ENCODE assay signal across 8 cellular contexts in genomic region chrX:23668335-23668734, GRCh38. TPM values are rescaled to one million over a fixed set of nuclear protein-coding genes. Genes with fewer than 3 reads are reported as not detected.
DNase-seq lines count a peak whose midpoint lies in the region; TF ChIP-seq lines count a peak whose summit lies in the region.

No MANE protein-coding gene starts in this region.

- no peak for TF ChIP-seq POLR2A in tibial nerve (IDR thresholded peaks at IDR 0.05)

- H3K27ac ChIP-seq in HEK293 (ENCODE audit: extremely low read depth, low read depth, low read length) (no peak overlapping the region), VCaP (peak overlapping the region; percentile 77), tibial nerve (peak overlapping the region in 2 of 4 donors; percentile 82 to 89)

- DNase-seq in ELR (ENCODE audit: low read depth) (peak; percentile 20), tibial nerve (ENCODE audit: low spot score in 2 of 2) (no peak), islet precursor cell (no peak), HK-2 (ENCODE audit: unreplicated experiment) (no peak), Ammon's horn (ENCODE audit: low spot score) (no peak)

- H3K4me3 ChIP-seq in HEK293 (ENCODE audit: low read depth, low read length) = peak overlapping the region; percentile 73
- peak overlapping the region; percentile 82 for H3K4me3 ChIP-seq in iPS-18c (ENCODE audit: insufficient read depth, low read depth, low read length)
- peak overlapping the region; percentile 59 to 76 (median 66) for H3K4me3 ChIP-seq in tibial nerve

- no peak for TF ChIP-seq EP300 in tibial nerve (IDR thresholded peaks at IDR 0.05)

- H3K9me3 ChIP-seq in HEK293 (ENCODE audit: control insufficient read depth, insufficient read depth, low read depth, low read length) (no peaks in the 10 kb centered on the region), iPS-18c (ENCODE audit: control insufficient read depth, insufficient read depth, low read length) (no peaks in the 10 kb centered on the region), tibial nerve (no peaks in the 10 kb centered on the region)

- POLR2A ChIA-PET in HEK293 (lab: Yijun Ruan, JAX) = interaction anchor here (1.6 kb wide), 1 partner anchor 115 kb away, joined by 8 read pairs; the partner anchor contains the start of gene SAT1

- H3K36me3 ChIP-seq in HEK293 (ENCODE audit: control insufficient read depth in 2 of 2, insufficient read depth in 1 of 2, low read length in 2 of 2) (peaks cover 4 to 24% of the 10 kb centered on the region in 2 experiments), tibial nerve (no peaks in the 10 kb centered on the region)

- H3K4me1 ChIP-seq in HEK293 (ENCODE audit: control insufficient read depth, insufficient read depth, low read length) (no peaks in the 10 kb centered on the region; the same call in 1 of the 2 replicates), tibial nerve (peaks cover 0 to 12% (median 0%) of the 10 kb centered on the region in 4 donors)

- CTCF ChIA-PET in HEK293 (lab: Yijun Ruan, JAX) = no interaction called here

- WGBS in tibial nerve, 2 donors = 0 to 35% methylated on average over 3 of the region's 3 CpGs

- peaks cover 0 to 1% of the 10 kb centered on the region in 2 donors for H3K27me3 ChIP-seq in tibial nerve

- no peak for TF ChIP-seq CTCF in HEK293 (tag by site-specific recombination; IDR thresholded peaks at IDR 0.05)
- TF ChIP-seq CTCF in VCaP (conservative IDR thresholded peaks at IDR 0.05) = no peak
- no peak for TF ChIP-seq CTCF in tibial nerve (IDR thresholded peaks at IDR 0.05)

TF ChIP-seq in HEK293, 187 proteins besides CTCF, POLR2A, EP300 and RAD21:
- no peak for TF ChIP-seq ZNF426 (tag by site-specific recombination; IDR thresholded peaks at IDR 0.05)
- TF ChIP-seq ZBTB17 (tag by site-specific recombination; IDR thresholded peaks at IDR 0.05) = peak; percentile 42; the same call in 1 of the 2 replicates
- no peak for TF ChIP-seq OSR2 (tag by site-specific recombination; IDR thresholded peaks at IDR 0.05)
- no peak for TF ChIP-seq IKZF3 (tag by site-specific recombination; IDR thresholded peaks at IDR 0.05)
- TF ChIP-seq ZNF391 (tag by site-specific recombination; IDR thresholded peaks at IDR 0.05; ENCODE audit: borderline replicate concordance, low read depth) = no peak
- TF ChIP-seq ZFP37 (tag by site-specific recombination; IDR thresholded peaks at IDR 0.05) = no peak

RNA-seq across cellular contexts. Expression of gene PRDX4, which starts 1.0 kb away (rescaled TPM):
- total RNA-seq in tibial nerve = 100 to 1,000 TPM; 108 to 175 (median 118) TPM
